Comparison of ENCODE assay signal across 14 cellular contexts in genomic region chr21:33938381-33938780, GRCh38. TPM values are rescaled to one million over a fixed set of nuclear protein-coding genes. Genes with fewer than 3 reads are reported as not detected.
DNase-seq lines count a peak whose midpoint lies in the region; ATAC-seq and TF ChIP-seq lines count a peak whose summit lies in the region.
"Had no signal": no experiment of that assay in that cellular context is flagged by ENCODE, and none has a peak within 500 bp of the region (broad histone marks: within the 10 kb centered on the region; RNA-seq: fewer than 3 reads in every experiment).

No MANE protein-coding gene starts in this region.

- H3K27ac Mint-ChIP-seq in stimulated activated naive CD8-positive, alpha-beta T cell treated with anti-CD3 and anti-CD28 coated beads, Interleukin-15, Interleukin-2, amounts not matched to agents 100 ng/mL and 50 ng/mL, for 24 hours, result peak overlapping the region; percentile 97
- H3K27ac Mint-ChIP-seq in central memory CD8-positive, alpha-beta T cell (ENCODE audit: low read depth), result peak overlapping the region; percentile 97

- no peak for TF ChIP-seq POLR2A in Peyer's patch (IDR thresholded peaks at IDR 0.05)

- peaks cover 82% of the 10 kb centered on the region for H3K4me1 Mint-ChIP-seq in stimulated activated naive CD8-positive, alpha-beta T cell treated with anti-CD3 and anti-CD28 coated beads, Interleukin-15, Interleukin-2, amounts not matched to agents 100 ng/mL and 50 ng/mL, for 24 hours (ENCODE audit: low read depth)
- H3K4me1 Mint-ChIP-seq in central memory CD8-positive, alpha-beta T cell, result peaks cover 53% of the 10 kb centered on the region

- H3K36me3 ChIP-seq in Peyer's patch, result no peaks in the 10 kb centered on the region
- H3K36me3 ChIP-seq: esophagus squamous epithelium, SJSA1 had no signal

- H3K36me3 Mint-ChIP-seq in stimulated activated naive CD8-positive, alpha-beta T cell treated with anti-CD3 and anti-CD28 coated beads, Interleukin-15, Interleukin-2, amounts not matched to agents 100 ng/mL and 50 ng/mL, for 24 hours (ENCODE audit: low read depth), result peaks cover 19% of the 10 kb centered on the region
- H3K36me3 Mint-ChIP-seq in central memory CD8-positive, alpha-beta T cell (ENCODE audit: insufficient read depth), result peaks cover 31% of the 10 kb centered on the region

- no peaks in the 10 kb centered on the region for H3K27me3 ChIP-seq in Peyer's patch
- H3K27me3 ChIP-seq: dorsolateral prefrontal cortex, esophagus squamous epithelium, SJSA1 had no signal

- no peak for DNase-seq in stimulated activated naive CD8-positive, alpha-beta T cell treated with anti-CD3 and anti-CD28 coated beads, Interleukin-15, Interleukin-2, amounts not matched to agents 100 U/mL and 50 U/mL, for 24 hours
- DNase-seq in Peyer's patch (no peak), DMS153 (lab: John Stamatoyannopoulos, UW) (no peak)
- no peak for DNase-seq in central memory CD8-positive, alpha-beta T cell (ENCODE audit: low spot score in 2 of 2)
- no peak for DNase-seq in stimulated activated CD4-positive, alpha-beta T cell treated with anti-CD3 and anti-CD28 coated beads, Interleukin-15, amount 100 ng/mL, for 24 hours
- DNase-seq: dorsolateral prefrontal cortex, esophagus squamous epithelium, NCI-H2029, NCI-H510A had no signal

- no peaks in the 10 kb centered on the region for H3K27me3 Mint-ChIP-seq in stimulated activated naive CD8-positive, alpha-beta T cell treated with anti-CD3 and anti-CD28 coated beads, Interleukin-15, Interleukin-2, amounts not matched to agents 100 ng/mL and 50 ng/mL, for 24 hours
- H3K27me3 Mint-ChIP-seq in central memory CD8-positive, alpha-beta T cell, result no peaks in the 10 kb centered on the region

- no peaks in the 10 kb centered on the region for H3K4me1 ChIP-seq in Peyer's patch

- peak overlapping the region in 3 of 4 donors; percentile 20 to 52 (median 46) for H3K27ac ChIP-seq in Peyer's patch
- H3K27ac ChIP-seq: dorsolateral prefrontal cortex, SJSA1 had no signal

- H3K9me3 ChIP-seq in Peyer's patch, result no peaks in the 10 kb centered on the region
- H3K9me3 ChIP-seq: esophagus squamous epithelium, SJSA1 had no signal

- no peaks in the 10 kb centered on the region for H3K9me3 Mint-ChIP-seq in stimulated activated naive CD8-positive, alpha-beta T cell treated with anti-CD3 and anti-CD28 coated beads, Interleukin-15, Interleukin-2, amounts not matched to agents 100 ng/mL and 50 ng/mL, for 24 hours
- no peaks in the 10 kb centered on the region for H3K9me3 Mint-ChIP-seq in central memory CD8-positive, alpha-beta T cell

- TF ChIP-seq CTCF in Peyer's patch (IDR thresholded peaks at IDR 0.05), result no peak

- ATAC-seq in stimulated activated naive CD8-positive, alpha-beta T cell treated with anti-CD3 and anti-CD28 coated beads, Interleukin-15, Interleukin-2, amounts not matched to agents 100 U/mL and 50 U/mL, for 24 hours, result no peak
- peak; percentile 12 for ATAC-seq in central memory CD8-positive, alpha-beta T cell (replicated peaks; ENCODE audit: extremely low read depth, poor library complexity, severe bottlenecking)
- ATAC-seq in HG02798 (IDR thresholded peaks at IDR 0.05; ENCODE audit: poor library complexity, unreplicated experiment), result no peak
- ATAC-seq: HCT116 had no signal

- H3K4me3 Mint-ChIP-seq in stimulated activated naive CD8-positive, alpha-beta T cell treated with anti-CD3 and anti-CD28 coated beads, Interleukin-15, Interleukin-2, amounts not matched to agents 100 ng/mL and 50 ng/mL, for 24 hours, result peak overlapping the region; percentile 35
- H3K4me3 Mint-ChIP-seq in central memory CD8-positive, alpha-beta T cell, result peak overlapping the region; percentile 58

- H3K4me3 ChIP-seq in Peyer's patch, result no peak overlapping the region
- H3K4me3 ChIP-seq: dorsolateral prefrontal cortex, esophagus squamous epithelium, lung, SJSA1 had no signal

RNA-seq across cellular contexts. Expression of gene ATP5PO, which starts 22.8 kb away (rescaled TPM):
- 100 to 1,000 TPM; 178 to 291 (median 203) TPM for total RNA-seq in Peyer's patch
